8 cellular contexts compared by ENCODE assay signal in genomic region chr1:40404670-40405462, GRCh38. TPM values are rescaled to one million over a fixed set of nuclear protein-coding genes. Genes with fewer than 3 reads are reported as not detected.
DNase-seq lines count a peak whose midpoint lies in the region; ATAC-seq and TF ChIP-seq lines count a peak whose summit lies in the region.

No MANE protein-coding gene starts in this region.

- peak overlapping the region; percentile 60 for H3K9ac ChIP-seq in mesenchymal stem cell (ENCODE audit: low read length)

- intact Hi-C loops in right cardiac atrium (cut with DNase I), result loop anchor here (5.0 to 10.0 kb wide), 4 partner anchors 60 to 260 kb away; no protein-coding TSS in a partner anchor

- H3K36me3 ChIP-seq in cardiac muscle cell (no peaks in the 10 kb centered on the region), mesenchymal stem cell (ENCODE audit: control insufficient read depth in 1 of 2, insufficient read depth in 2 of 2, low read depth in 1 of 2, low read length in 2 of 2) (peaks cover 0 to 16% of the 10 kb centered on the region in 2 experiments)

- H4K8ac ChIP-seq in mesenchymal stem cell (ENCODE audit: low read length), result no peak overlapping the region

- H2BK120ac ChIP-seq in mesenchymal stem cell (ENCODE audit: low read depth, low read length), result no peak overlapping the region

- H3K14ac ChIP-seq in mesenchymal stem cell (ENCODE audit: low read length in 2 of 2), result no peak overlapping the region

- peak; percentile 56 to 77 for DNase-seq in cardiac muscle cell (ENCODE audit: low read depth in 1 of 2, low spot score in 1 of 2)
- DNase-seq in right cardiac atrium, result no peak
- DNase-seq in MV-4-11 (lab: John Stamatoyannopoulos, UW), result peak; percentile 60
- peak; percentile 44 for DNase-seq in SKM-1 treated with dmso at 0.1 percent for 144 hours (lab: John Stamatoyannopoulos, UW; ENCODE audit: unreplicated experiment)
- DNase-seq in dermis blood vessel endothelial cell, result peak; percentile 80
- DNase-seq in mesenchymal stem cell, result peak; percentile 69

- no peak overlapping the region for H3K4me2 ChIP-seq in mesenchymal stem cell (ENCODE audit: low read length, poor library complexity, severe bottlenecking)

- no peak overlapping the region for H3K4ac ChIP-seq in mesenchymal stem cell (ENCODE audit: low read depth in 1 of 2, low read length in 2 of 2)

- no peak overlapping the region for H2BK12ac ChIP-seq in mesenchymal stem cell (ENCODE audit: low read length in 2 of 2)

- H3K27ac ChIP-seq in cardiac muscle cell (no peak overlapping the region), right cardiac atrium (ENCODE audit: low read length) (no peak overlapping the region), mesenchymal stem cell (ENCODE audit: low read length, poor library complexity, severe bottlenecking) (no peak overlapping the region)

- H3K27me3 ChIP-seq in cardiac muscle cell, result no peaks in the 10 kb centered on the region
- H3K27me3 ChIP-seq in right cardiac atrium (ENCODE audit: control insufficient read depth, insufficient read depth), result no peaks in the 10 kb centered on the region
- H3K27me3 ChIP-seq in mesenchymal stem cell (ENCODE audit: control insufficient read depth in 1 of 2, insufficient read depth in 1 of 2, low read length in 2 of 2), result no peaks in the 10 kb centered on the region

- no peak overlapping the region for H2AFZ ChIP-seq in mesenchymal stem cell (ENCODE audit: low read depth, low read length)

- H3K4me3 ChIP-seq in cardiac muscle cell (no peak overlapping the region), right cardiac atrium (ENCODE audit: low read length) (no peak overlapping the region), mesenchymal stem cell (ENCODE audit: insufficient read depth in 1 of 2, low read depth in 1 of 2, low read length in 2 of 2) (no peak overlapping the region)

- WGBS in right cardiac atrium, result 48% methylated on average over 11 of the region's 11 CpGs
- WGBS in mesenchymal stem cell, result 61% methylated on average over 10 of the region's 11 CpGs

- H4K91ac ChIP-seq in mesenchymal stem cell (ENCODE audit: low read length), result no peak overlapping the region

- TF ChIP-seq CTCF in cardiac muscle cell (IDR thresholded peaks at IDR 0.05; ENCODE audit: low read depth, low read length), result peak; percentile 68

- H3K18ac ChIP-seq in mesenchymal stem cell (ENCODE audit: low read depth in 1 of 2, low read length in 2 of 2), result no peak overlapping the region

- H3K79me1 ChIP-seq in mesenchymal stem cell (replicated peaks; ENCODE audit: low read length, poor library complexity, severe bottlenecking), result peaks cover 23% of the 10 kb centered on the region

- H2BK5ac ChIP-seq in mesenchymal stem cell (ENCODE audit: low read depth, low read length, poor library complexity, severe bottlenecking), result no peak overlapping the region

- no peak overlapping the region for H3K23ac ChIP-seq in mesenchymal stem cell (ENCODE audit: low read length in 2 of 2)

- H3K9me3 ChIP-seq in cardiac muscle cell (ENCODE audit: low read depth) (no peaks in the 10 kb centered on the region), right cardiac atrium (ENCODE audit: control insufficient read depth, low read length) (no peaks in the 10 kb centered on the region), mesenchymal stem cell (ENCODE audit: control insufficient read depth, low read length) (no peaks in the 10 kb centered on the region)

- no peak overlapping the region for H2AK5ac ChIP-seq in mesenchymal stem cell (ENCODE audit: low read length, severe bottlenecking)

- no peak overlapping the region for H2BK15ac ChIP-seq in mesenchymal stem cell (ENCODE audit: low read depth, poor library complexity, severe bottlenecking)

- ATAC-seq in right cardiac atrium, result no peak
- no peak for ATAC-seq in HG03565 (IDR thresholded peaks at IDR 0.05; ENCODE audit: unreplicated experiment)
- ATAC-seq in HG02840 (IDR thresholded peaks at IDR 0.05; ENCODE audit: low FRiP score, unreplicated experiment), result no peak

- no peaks in the 10 kb centered on the region for H3K4me1 ChIP-seq in cardiac muscle cell (ENCODE audit: low read depth)
- H3K4me1 ChIP-seq in right cardiac atrium (ENCODE audit: control insufficient read depth, insufficient read depth, low read length), result no peaks in the 10 kb centered on the region
- no peaks in the 10 kb centered on the region for H3K4me1 ChIP-seq in mesenchymal stem cell (ENCODE audit: control insufficient read depth, insufficient read depth, low read depth, low read length)

RNA-seq across cellular contexts. Expression of gene SMAP2, which starts 31.3 kb away (rescaled TPM):
- total RNA-seq in cardiac muscle cell (16.2 and 16.7 TPM in 2 replicates), right cardiac atrium (10 to 100 TPM; 10.9 to 23.1 (median 17.7) TPM), dermis blood vessel endothelial cell (3.7 and 6.7 TPM in 2 replicates)
- polyA plus RNA-seq in cardiac muscle cell (23.3 and 29.5 TPM in 2 replicates), right cardiac atrium (11.2 TPM)
- 24.8 TPM for polyA plus RNA-seq in mesenchymal stem cell (2013, experiment 1 of 2)
- 25.6 TPM for polyA plus RNA-seq in mesenchymal stem cell (2013, experiment 2 of 2)

RNA-seq across cellular contexts. Expression of gene ZFP69B, which starts 45.4 kb away (rescaled TPM):
- 2.3 and 2.7 TPM in 2 replicates for total RNA-seq in cardiac muscle cell
- polyA plus RNA-seq in cardiac muscle cell, result 3.2 and 3.7 TPM in 2 replicates
- total RNA-seq in right cardiac atrium, result 1 to 10 TPM in 3 of 4 donors, under 1 TPM in 1; 0.63 to 1.2 (median 1.1) TPM
- 0.29 TPM for polyA plus RNA-seq in right cardiac atrium
- total RNA-seq in dermis blood vessel endothelial cell, result 1.2 and 2.0 TPM in 2 replicates
- 2.9 TPM for polyA plus RNA-seq in mesenchymal stem cell (2013, experiment 1 of 2)
- polyA plus RNA-seq in mesenchymal stem cell (2013, experiment 2 of 2), result 2.5 TPM

Comparison
In these comparisons a context has a peak if more than half of its experiments do, and no peak if none do; other contexts are left out.
1. DNase-seq: peak in cardiac muscle cell (2 of 2), MV-4-11 (single experiment), SKM-1 treated with dmso at 0.1 percent for 144 hours (single experiment), dermis blood vessel endothelial cell (single experiment) and mesenchymal stem cell (single experiment); none in right cardiac atrium (0 of 3).